Comparison of ENCODE assay signal across 17 cellular contexts in genomic region chr3:64921666-64922065, GRCh38.
A peak's percentile ranks its signal among the peaks of the same experiment; 100 is the strongest.
DNase-seq lines count a peak whose midpoint lies in the region; FAIRE-seq and TF ChIP-seq lines count a peak whose summit lies in the region.
"Had no signal": no experiment of that assay in that cellular context is flagged by ENCODE, and none has a peak within 500 bp of the region (broad histone marks: within the 10 kb centered on the region; RNA-seq: fewer than 3 reads in every experiment).

No MANE protein-coding gene starts in this region.

- no peak for TF ChIP-seq CTCF in AG10803 (conservative IDR thresholded peaks at IDR 0.05; ENCODE audit: low read length)
- no peak for TF ChIP-seq CTCF in endothelial cell of umbilical vein (IDR thresholded peaks at IDR 0.05; ENCODE audit: extremely low read depth in 1 of 2, insufficient read depth in 1 of 2, low read depth in 1 of 2, low read length in 2 of 2)

- no peaks in the 10 kb centered on the region for H3K79me2 ChIP-seq in endothelial cell of umbilical vein (ENCODE audit: control insufficient read depth, insufficient read depth, low read length)

- FAIRE-seq in endothelial cell of umbilical vein (lab: Jason Lieb, UNC) (no peak), H54 (lab: Jason Lieb, UNC) (no peak)
- FAIRE-seq: A204.1, D721Med, G401.6, GM12891, GM19239, HepG2 had no signal

- H3K27ac ChIP-seq in endothelial cell of umbilical vein (ENCODE audit: insufficient read depth, low read depth, low read length), result peak overlapping the region; percentile 60
- peak overlapping the region; percentile 16 for H3K27ac ChIP-seq in subcutaneous abdominal adipose tissue (ENCODE audit: low read depth, low read length)
- H3K27ac ChIP-seq: C4-2B had no signal

- H3K4me3 ChIP-seq in AG10803 (ENCODE audit: low read length), result no peak overlapping the region
- no peak overlapping the region for H3K4me3 ChIP-seq in endothelial cell of umbilical vein (replicated peaks in 1 of 3; ENCODE audit: insufficient read depth in 1 of 3, low read depth in 1 of 3, low read length in 3 of 3)
- H3K4me3 ChIP-seq in subcutaneous abdominal adipose tissue (ENCODE audit: low read depth in 1 of 5, low read length in 5 of 5), result no peak overlapping the region

- H2AFZ ChIP-seq in endothelial cell of umbilical vein (ENCODE audit: low read depth, low read length), result no peak overlapping the region

- H3K9ac ChIP-seq in endothelial cell of umbilical vein (replicated peaks; ENCODE audit: extremely low read depth, insufficient read depth, low read length), result no peak overlapping the region
- H3K9ac ChIP-seq in subcutaneous abdominal adipose tissue (ENCODE audit: low read length in 5 of 5), result no peak overlapping the region

- intact Hi-C loops in endothelial cell of umbilical vein (cut with micrococcal nuclease), result loop anchor here (2.0 to 10.0 kb wide), 3 partner anchors 13 to 387 kb away; no protein-coding TSS in a partner anchor

- no TSS peak for BruUV-seq in endothelial cell of umbilical vein (replicated peaks; lab: Mats Ljungman, UMichigan)

- H3K9me3 ChIP-seq in endothelial cell of umbilical vein (replicated peaks; ENCODE audit: control insufficient read depth, insufficient read depth, low read length) (no peaks in the 10 kb centered on the region), subcutaneous abdominal adipose tissue (ENCODE audit: control insufficient read depth in 5 of 5, low read length in 5 of 5) (no peaks in the 10 kb centered on the region)
- H3K9me3 ChIP-seq: Caco-2 had no signal

- H3K9me1 ChIP-seq in endothelial cell of umbilical vein (replicated peaks; ENCODE audit: control insufficient read depth, extremely low read depth, insufficient read depth, low read length), result no peaks in the 10 kb centered on the region

- TF ChIP-seq POLR2A in endothelial cell of umbilical vein (IDR thresholded peaks at IDR 0.05; ENCODE audit: low read depth, low read length), result no peak
- no peak for TF ChIP-seq POLR2A in H54 (IDR thresholded peaks at IDR 0.05; ENCODE audit: low read depth, low read length)

- H3K4me2 ChIP-seq in endothelial cell of umbilical vein (ENCODE audit: insufficient read depth, low read length), result no peak overlapping the region

- H4K20me1 ChIP-seq in endothelial cell of umbilical vein (replicated peaks; ENCODE audit: control insufficient read depth, extremely low read depth, insufficient read depth, low read length), result no peaks in the 10 kb centered on the region

- H3K4me1 ChIP-seq in endothelial cell of umbilical vein (ENCODE audit: control insufficient read depth, extremely low read depth, insufficient read depth, low read length), result peaks cover 43% of the 10 kb centered on the region
- H3K4me1 ChIP-seq in subcutaneous abdominal adipose tissue (ENCODE audit: control insufficient read depth in 5 of 5, insufficient read depth in 5 of 5, low read length in 5 of 5), result peaks cover 0 to 21% (median 0%) of the 10 kb centered on the region in 5 donors

- H3K36me3 ChIP-seq in endothelial cell of umbilical vein (ENCODE audit: control insufficient read depth in 2 of 2, extremely low read depth in 1 of 2, insufficient read depth in 2 of 2, low read length in 2 of 2), result no peaks in the 10 kb centered on the region
- no peaks in the 10 kb centered on the region for H3K36me3 ChIP-seq in subcutaneous abdominal adipose tissue (ENCODE audit: control insufficient read depth in 5 of 5, insufficient read depth in 5 of 5, low read length in 5 of 5)

- dilution Hi-C loops in endothelial cell of umbilical vein (cut with MboI; ENCODE audit: extremely low pct_ligation_motif_present, low sequenced_read_pairs), result no loop called here

- H3K27me3 ChIP-seq in endothelial cell of umbilical vein (ENCODE audit: control insufficient read depth in 2 of 2, insufficient read depth in 2 of 2, low read length in 2 of 2), result no peaks in the 10 kb centered on the region
- no peaks in the 10 kb centered on the region for H3K27me3 ChIP-seq in subcutaneous abdominal adipose tissue (ENCODE audit: control insufficient read depth in 5 of 5, insufficient read depth in 4 of 5, low read length in 5 of 5)

- DNase-seq in AG10803 (ENCODE audit: low read depth) (peak; percentile 3), amniotic epithelial cell (ENCODE audit: low read depth) (peak; percentile 63), endothelial cell of umbilical vein (ENCODE audit: low read depth, low spot score) (no peak), NCI-H82 (lab: John Stamatoyannopoulos, UW) (no peak), H54 (ENCODE audit: insufficient read length, low spot score) (no peak)
- DNase-seq: ACHN; AML-193; Caco-2; CD4-positive, alpha-beta T cell had no signal

- POLR2A ChIA-PET in endothelial cell of umbilical vein (lab: Charles Lee), result interaction anchor here (0.7 kb wide), 1 partner anchor 13 kb away, joined by 6 read pairs; no protein-coding TSS in a partner anchor

- CTCF ChIA-PET in endothelial cell of umbilical vein (lab: Charles Lee), result interaction anchor here (1.9 to 2.1 kb wide), 2 partner anchors 249 to 388 kb away, joined by 8 to 9 read pairs; no protein-coding TSS in a partner anchor

TF ChIP-seq in endothelial cell of umbilical vein, 7 proteins besides CTCF, POLR2A, EP300 and RAD21:
- TF ChIP-seq EZH2 (IDR thresholded peaks at IDR 0.05; ENCODE audit: borderline replicate concordance, low read depth, low read length, severe bottlenecking) (no peak), MYC (IDR thresholded peaks at IDR 0.05; ENCODE audit: low read depth, low read length) (no peak), MAX (IDR thresholded peaks at IDR 0.05; ENCODE audit: insufficient read depth, insufficient read length) (no peak), FOS (IDR thresholded peaks at IDR 0.05; ENCODE audit: borderline replicate concordance, insufficient read depth, low read length) (no peak), GATA2 (IDR thresholded peaks at IDR 0.05; ENCODE audit: insufficient read depth, insufficient read length, low read depth, low read length) (no peak), JUN (IDR thresholded peaks at IDR 0.05; ENCODE audit: borderline replicate concordance, insufficient read depth, insufficient read length, low read depth) (no peak), POLR2AphosphoS5 (IDR thresholded peaks at IDR 0.05; ENCODE audit: insufficient read depth, low read depth, low read length) (no peak)

Comparison
In these comparisons a context has a peak if more than half of its experiments do, and no peak if none do; other contexts are left out.
1. DNase-seq: peak in AG10803 (single experiment) and amniotic epithelial cell (single experiment); none in endothelial cell of umbilical vein (single experiment), NCI-H82 (single experiment) and H54 (single experiment).